ENCODE assay signal across 8 cellular contexts in the genomic region with DNA sequence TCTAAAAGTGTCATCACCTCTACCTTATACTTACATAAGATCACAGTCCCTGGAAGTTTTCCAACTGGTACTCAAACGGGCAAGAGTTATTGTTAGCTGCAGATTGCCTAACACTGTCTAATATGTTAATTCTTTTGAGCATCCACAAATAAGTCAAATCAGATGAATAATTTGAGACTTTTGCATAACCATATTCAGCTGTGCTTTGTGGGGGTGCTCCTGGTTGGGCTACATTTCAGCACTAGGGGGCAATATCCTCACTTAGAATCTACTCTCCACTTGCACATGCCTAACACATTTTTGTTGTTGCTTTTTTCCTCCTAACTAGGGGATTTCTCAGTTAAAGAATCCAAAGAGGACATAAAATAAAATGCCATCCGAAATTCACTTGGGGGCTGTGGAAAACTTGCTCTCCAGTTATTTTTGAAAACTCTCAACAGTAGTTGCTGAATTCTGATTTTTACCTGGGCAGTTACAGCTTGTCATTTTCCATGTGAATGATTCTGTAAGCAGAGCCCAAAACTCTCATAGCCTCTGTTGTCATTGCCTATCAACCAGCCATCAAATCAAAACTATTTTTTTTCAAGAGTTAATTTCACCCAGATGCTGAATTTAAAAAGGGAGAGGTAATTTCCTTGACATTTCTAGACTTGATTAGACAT.
DNase-seq lines count a peak whose midpoint lies in the region; ATAC-seq and TF ChIP-seq lines count a peak whose summit lies in the region.

No MANE protein-coding gene starts in this region.

- H4K20me1 ChIP-seq in PC-9 (ENCODE audit: insufficient read depth) = no peaks in the 10 kb centered on the region

- no peaks in the 10 kb centered on the region; the same call in 1 of the 2 replicates for H3F3A ChIP-seq in PC-9 (ENCODE audit: insufficient read depth, low read depth)

- intact Hi-C loops in PC-9 (cut with micrococcal nuclease; ENCODE audit: unreplicated experiment) = loop anchor here (1.0 to 5.0 kb wide), 5 partner anchors 148 to 970 kb away; a partner anchor contains a TSS
- intact Hi-C loops in body of pancreas (cut with DNase I) = loop anchor here (10.0 kb wide), 1 partner anchor 147 kb away; no protein-coding TSS in a partner anchor

- H3K36me3 ChIP-seq in PC-9 (ENCODE audit: low read depth) (no peaks in the 10 kb centered on the region), body of pancreas (replicated peaks in 1 of 2; ENCODE audit: insufficient read depth in 1 of 2, low read depth in 2 of 2) (no peaks in the 10 kb centered on the region), kidney epithelial cell (ENCODE audit: control insufficient read depth, insufficient read depth, low read length) (no peaks in the 10 kb centered on the region), suprapubic skin (no peaks in the 10 kb centered on the region)

- no peak for TF ChIP-seq POLR2A in body of pancreas (IDR thresholded peaks at IDR 0.05)
- TF ChIP-seq POLR2A in suprapubic skin (IDR thresholded peaks at IDR 0.05) = no peak

- POLR2A ChIA-PET in PC-9 (lab: Charles Lee; ENCODE audit: unreplicated experiment) = no interaction called here

- H3K4me1 ChIP-seq in PC-9 (replicated peaks; ENCODE audit: insufficient read depth) = no peaks in the 10 kb centered on the region
- no peaks in the 10 kb centered on the region for H3K4me1 ChIP-seq in body of pancreas
- peaks cover 5% of the 10 kb centered on the region for H3K4me1 ChIP-seq in suprapubic skin

- TF ChIP-seq CTCF in PC-9 (conservative IDR thresholded peaks at IDR 0.05) = peak; percentile 82
- TF ChIP-seq CTCF in body of pancreas (IDR thresholded peaks at IDR 0.05) = peak; percentile 55 to 83 (median 74)
- TF ChIP-seq CTCF in kidney epithelial cell (IDR thresholded peaks at IDR 0.05; ENCODE audit: insufficient read depth, low read length, poor library complexity, severe bottlenecking) = peak; percentile 87
- TF ChIP-seq CTCF in suprapubic skin (IDR thresholded peaks at IDR 0.05) = peak; percentile 16 to 43

- WGBS in body of pancreas, 2 donors = 4 to 5% methylated on average over 2 of the region's 2 CpGs
- WGBS in suprapubic skin = 9% methylated on average over 2 of the region's 2 CpGs

- H3K4me3 ChIP-seq in PC-9 = no peak overlapping the region
- H3K4me3 ChIP-seq in body of pancreas = no peak overlapping the region
- H3K4me3 ChIP-seq in kidney epithelial cell (ENCODE audit: low read depth, low read length) = no peak overlapping the region
- H3K4me3 ChIP-seq in suprapubic skin = no peak overlapping the region

- H3K27ac ChIP-seq in PC-9 = no peak overlapping the region
- H3K27ac ChIP-seq in body of pancreas = no peak overlapping the region
- H3K27ac ChIP-seq in suprapubic skin = no peak overlapping the region

- TF ChIP-seq EP300 in suprapubic skin (IDR thresholded peaks at IDR 0.05) = no peak

- peak; percentile 3 to 4 for DNase-seq in activated CD4-positive, alpha-beta T cell treated with anti-CD3 and anti-CD28 coated beads for 4 hours
- DNase-seq in activated CD4-positive, alpha-beta T cell treated with anti-CD3 and anti-CD28 coated beads for 1 hour = no peak
- DNase-seq in PC-9 (peak; percentile 24 to 38), body of pancreas (peak; percentile 19 to 56 (median 47)), kidney epithelial cell (ENCODE audit: low read depth) (no peak), suprapubic skin (ENCODE audit: low spot score in 2 of 2) (no peak)

- no TSS peak for BruUV-seq in PC-9 (replicated peaks; lab: Mats Ljungman, UMichigan)

- H3K9me2 ChIP-seq in PC-9 (ENCODE audit: insufficient read depth) = 0 out of 2 replicates have a peak, but pooled peaks cover 4% of the 10 kb centered on the region

- no peaks in the 10 kb centered on the region for H3K79me2 ChIP-seq in PC-9 (ENCODE audit: low read depth)

- no peak overlapping the region for H2AFZ ChIP-seq in PC-9

- H3K27me3 ChIP-seq in PC-9 (ENCODE audit: insufficient read depth, low read depth) (no peaks in the 10 kb centered on the region), body of pancreas (no peaks in the 10 kb centered on the region), kidney epithelial cell (ENCODE audit: control insufficient read depth, insufficient read depth, low read length) (no peaks in the 10 kb centered on the region), suprapubic skin (no peaks in the 10 kb centered on the region)

- ATAC-seq in GM19467 (IDR thresholded peaks at IDR 0.05; ENCODE audit: unreplicated experiment) = peak; percentile 94
- peak; percentile 86 for ATAC-seq in HG03520 (IDR thresholded peaks at IDR 0.05; ENCODE audit: unreplicated experiment)
- ATAC-seq in body of pancreas = peak; percentile 59

- H3K4me2 ChIP-seq in PC-9 = no peak overlapping the region

- H3K9me3 ChIP-seq in PC-9 (ENCODE audit: insufficient read depth, low read depth) = no peaks in the 10 kb centered on the region
- no peaks in the 10 kb centered on the region for H3K9me3 ChIP-seq in body of pancreas
- no peaks in the 10 kb centered on the region for H3K9me3 ChIP-seq in suprapubic skin

- CTCF ChIA-PET in PC-9 (lab: Charles Lee) = no interaction called here

Comparison
In these comparisons a context has a peak if more than half of its experiments do, and no peak if none do; other contexts are left out.
1. DNase-seq: peak in activated CD4-positive, alpha-beta T cell treated with anti-CD3 and anti-CD28 coated beads for 4 hours (2 of 2), PC-9 (2 of 2) and body of pancreas (4 of 4); none in activated CD4-positive, alpha-beta T cell treated with anti-CD3 and anti-CD28 coated beads for 1 hour (single experiment), kidney epithelial cell (single experiment) and suprapubic skin (0 of 2).
2. CTCF ChIP-seq: peak in every context shown above with its lines; median percentile 87 in kidney epithelial cell; 82 in PC-9; 74 in body of pancreas; 30 in suprapubic skin.
3. Peak in every context shown above with its lines, with median percentiles within 50 percentile points of each other: ATAC-seq.